8 cellular contexts compared by ENCODE assay signal in the genomic region with DNA sequence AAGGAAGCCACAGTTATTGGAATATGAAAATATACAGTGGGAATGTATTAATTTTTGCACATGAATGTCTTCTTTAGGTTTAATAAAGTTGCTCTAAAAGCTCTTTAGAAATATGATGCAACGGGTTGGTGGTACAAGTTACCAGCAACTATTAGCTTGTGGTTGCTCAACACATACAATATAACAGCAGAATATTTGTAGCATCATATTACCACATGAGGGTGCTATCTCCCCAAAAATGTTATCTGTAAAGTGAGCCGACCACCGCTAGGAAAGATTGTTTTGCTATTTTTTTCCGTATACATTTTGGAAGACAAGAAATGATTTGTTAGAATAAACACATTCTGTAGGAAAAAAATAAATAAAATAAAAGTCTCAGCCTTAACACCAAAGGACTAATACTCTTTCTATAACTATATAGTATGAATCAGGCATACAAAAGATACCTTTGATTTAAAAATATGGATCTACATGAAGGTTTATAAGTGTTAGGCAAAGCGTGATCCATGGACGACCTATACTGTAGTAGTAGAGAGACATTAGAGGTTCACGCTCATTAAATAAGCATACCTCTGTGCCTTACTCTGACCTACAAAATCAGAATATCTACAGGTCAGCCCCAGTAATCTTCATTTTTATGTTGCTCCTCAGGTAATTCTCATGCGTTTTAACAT.
A peak's percentile ranks its signal among the peaks of the same experiment; 100 is the strongest.
DNase-seq lines count a peak whose midpoint lies in the region; ATAC-seq and TF ChIP-seq lines count a peak whose summit lies in the region.

No MANE protein-coding gene starts in this region.

- H3F3A ChIP-seq in DOHH2 (ENCODE audit: control insufficient read depth, insufficient read depth): no peaks in the 10 kb centered on the region

- no peaks in the 10 kb centered on the region for H3K27me3 ChIP-seq in DOHH2 (ENCODE audit: control insufficient read depth, low read length)
- H3K27me3 ChIP-seq in stomach: no peaks in the 10 kb centered on the region

- no peaks in the 10 kb centered on the region for H3K36me3 Mint-ChIP-seq in glutamatergic neuron (ENCODE audit: unreplicated experiment)
- H3K36me3 Mint-ChIP-seq in T-cell: no peaks in the 10 kb centered on the region

- H3K9me3 ChIP-seq in DOHH2 (ENCODE audit: control insufficient read depth, insufficient read depth, low read length): no peaks in the 10 kb centered on the region
- no peaks in the 10 kb centered on the region for H3K9me3 ChIP-seq in stomach

- CTCF ChIA-PET in T-cell (lab: Charles Lee): no interaction called here

- ATAC-seq in T-cell (replicated peaks in 1 of 4) (no peak), GM21825 (IDR thresholded peaks at IDR 0.05; ENCODE audit: unreplicated experiment) (no peak)

- H3K9me3 Mint-ChIP-seq in glutamatergic neuron (ENCODE audit: unreplicated experiment) (no peaks in the 10 kb centered on the region), T-cell (no peaks in the 10 kb centered on the region)

- H4K20me1 ChIP-seq in DOHH2 (ENCODE audit: control insufficient read depth, insufficient read depth, low read depth, low read length): no peaks in the 10 kb centered on the region

- no peaks in the 10 kb centered on the region for H3K4me1 Mint-ChIP-seq in glutamatergic neuron (ENCODE audit: low read depth, unreplicated experiment)
- no peaks in the 10 kb centered on the region for H3K4me1 Mint-ChIP-seq in T-cell

- H3K27me3 Mint-ChIP-seq in glutamatergic neuron (ENCODE audit: unreplicated experiment): peaks cover 2% of the 10 kb centered on the region
- no peaks in the 10 kb centered on the region for H3K27me3 Mint-ChIP-seq in T-cell

- no peak for TF ChIP-seq POLR2A in stomach (IDR thresholded peaks at IDR 0.05)

- H3K4me3 ChIP-seq in DOHH2 (ENCODE audit: low read length): no peak overlapping the region
- no peak overlapping the region for H3K4me3 ChIP-seq in stomach

- no peaks in the 10 kb centered on the region for H3K79me2 ChIP-seq in DOHH2 (ENCODE audit: control insufficient read depth, low read length)

- no peak overlapping the region; the same call in 1 of the 2 replicates for H3K4me2 ChIP-seq in DOHH2 (ENCODE audit: low read length)

- intact Hi-C loops in stomach (cut with DNase I; ENCODE audit: low total_unique reads): no loop called here

- POLR2A ChIA-PET in T-cell (lab: Charles Lee): no interaction called here

- no peak overlapping the region for H3K27ac ChIP-seq in DOHH2 (ENCODE audit: low read depth, low read length)
- no peak overlapping the region for H3K27ac ChIP-seq in stomach

- no peak for TF ChIP-seq EP300 in stomach (IDR thresholded peaks at IDR 0.05)

- H3K27ac Mint-ChIP-seq in glutamatergic neuron (ENCODE audit: unreplicated experiment) (no peak overlapping the region), T-cell (no peak overlapping the region)

- WGBS in stomach, 5 donors: 20 to 32% (median 23%) methylated on average over 8 of the region's 8 CpGs

- H3K36me3 ChIP-seq in DOHH2 (ENCODE audit: control insufficient read depth, low read length) (no peaks in the 10 kb centered on the region), stomach (no peaks in the 10 kb centered on the region)

- H3K4me3 Mint-ChIP-seq in glutamatergic neuron (ENCODE audit: unreplicated experiment) (no peak overlapping the region), T-cell (no peak overlapping the region)

- peak; percentile 63 for TF ChIP-seq CTCF in DOHH2 (IDR thresholded peaks at IDR 0.05; ENCODE audit: low read depth, low read length, poor library complexity, severe bottlenecking)
- peak; percentile 44 for TF ChIP-seq CTCF in glutamatergic neuron (IDR thresholded peaks at IDR 0.05; ENCODE audit: partially characterized antibody, unreplicated experiment)
- TF ChIP-seq CTCF in stomach (IDR thresholded peaks at IDR 0.05): peak in 4 of 7 experiments; percentile 19 to 37 (median 20)

- no peaks in the 10 kb centered on the region for H3K9me2 ChIP-seq in DOHH2 (replicated peaks; ENCODE audit: control insufficient read depth, low read length)

- H3K4me1 ChIP-seq in DOHH2 (ENCODE audit: control insufficient read depth, low read length): no peaks in the 10 kb centered on the region
- H3K4me1 ChIP-seq in stomach: peaks cover 0 to 7% (median 0%) of the 10 kb centered on the region in 4 donors

- peak; percentile 72 for DNase-seq in H4 (ENCODE audit: low spot score)
- peak; percentile 83 for DNase-seq in NAMALWA (ENCODE audit: low spot score)
- peak; percentile 71 for DNase-seq in SKM-1 treated with dmso at 0.1 percent for 144 hours (lab: John Stamatoyannopoulos, UW; ENCODE audit: unreplicated experiment)
- DNase-seq in glutamatergic neuron: no peak
- no peak for DNase-seq in stomach
- no peak for DNase-seq in T-cell

Comparison
In these comparisons a context has a peak if more than half of its experiments do, and no peak if none do; other contexts are left out.
1. DNase-seq: peak in H4 (single experiment), NAMALWA (single experiment) and SKM-1 treated with dmso at 0.1 percent for 144 hours (single experiment); none in glutamatergic neuron (single experiment), stomach (single experiment) and T-cell (0 of 34).
2. Peak in every context shown above with its lines, with median percentiles within 50 percentile points of each other: CTCF ChIP-seq.